Comparison of ENCODE assay signal across 17 cellular contexts in the genomic region with DNA sequence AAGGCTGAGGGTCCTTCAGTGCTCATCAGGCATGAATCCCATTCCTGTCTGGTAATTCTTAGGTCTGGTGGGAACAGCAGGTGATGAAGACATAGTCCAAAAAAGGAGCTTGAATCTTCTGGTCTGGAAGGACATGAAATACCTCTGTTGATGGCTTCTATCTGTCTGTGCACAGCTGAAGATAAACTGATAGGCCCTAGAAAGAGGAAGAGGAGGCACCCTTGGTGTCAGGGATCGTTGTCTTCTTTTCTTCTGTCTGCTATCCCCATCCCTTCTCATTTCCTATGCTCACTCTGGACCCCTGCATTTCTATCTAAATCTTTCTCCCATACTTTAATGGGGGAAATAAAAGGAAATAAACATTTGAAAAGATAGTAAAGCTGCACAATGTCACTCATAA. TPM values are rescaled to one million over a fixed set of nuclear protein-coding genes. Genes with fewer than 3 reads are reported as not detected.
DNase-seq lines count a peak whose midpoint lies in the region; ATAC-seq and TF ChIP-seq lines count a peak whose summit lies in the region.
"Had no signal": no experiment of that assay in that cellular context is flagged by ENCODE, and none has a peak within 500 bp of the region (broad histone marks: within the 10 kb centered on the region; RNA-seq: fewer than 3 reads in every experiment).

No MANE protein-coding gene starts in this region.

- no peaks in the 10 kb centered on the region for H3K36me3 ChIP-seq in heart right ventricle

- DNase-seq in SKM-1 treated with dmso at 0.1 percent for 144 hours (lab: John Stamatoyannopoulos, UW; ENCODE audit: unreplicated experiment) (peak; percentile 44), SKM-1 (lab: John Stamatoyannopoulos, UW; ENCODE audit: unreplicated experiment) (no peak), OCI-M1 (lab: John Stamatoyannopoulos, UW) (peak; percentile 71), WTC11 (ENCODE audit: low spot score) (no peak), heart right ventricle (no peak)
- DNase-seq: EL, GF-D8, NCI-H1417, NCI-H1694 treated with DMSO at 0.1 percent for 48 hours, NCI-H2081 treated with DMSO at 0.1 percent for 48 hours, NCI-H2171 treated with DMSO at 0.1 percent for 48 hours, NCI-H526, SIG-M5, SK-N-SH had no signal

- no peak overlapping the region for H3K4me3 Mint-ChIP-seq in WTC11
- H3K4me3 Mint-ChIP-seq: B cell had no signal

- H3K4me3 ChIP-seq in heart right ventricle: no peak overlapping the region

- POLR2A ChIA-PET in WTC11 (lab: Charles Lee): interaction anchor here (0.6 to 0.7 kb wide), 2 partner anchors 124 to 383 kb away, joined by 3 to 7 read pairs; no protein-coding TSS in a partner anchor

- no peaks in the 10 kb centered on the region for H3K27me3 Mint-ChIP-seq in WTC11 (ENCODE audit: low read depth)
- H3K27me3 Mint-ChIP-seq: B cell had no signal

- no peaks in the 10 kb centered on the region for H3K4me1 ChIP-seq in heart right ventricle

- no peak for ATAC-seq in WTC11
- no peak for ATAC-seq in GM21423 (IDR thresholded peaks at IDR 0.05; ENCODE audit: unreplicated experiment)
- no peak for ATAC-seq in SK-N-SH treated with all-trans-retinoic acid at 6 μM for 48 hours
- no peak for ATAC-seq in heart right ventricle

- H3K9me3 ChIP-seq in heart right ventricle: no peaks in the 10 kb centered on the region
- H3K9me3 ChIP-seq: SK-N-SH had no signal

- peaks cover 10% of the 10 kb centered on the region for H3K9me3 Mint-ChIP-seq in WTC11

- peaks cover 3% of the 10 kb centered on the region; the same call in 1 of the 2 replicates for H3K4me1 Mint-ChIP-seq in WTC11
- H3K4me1 Mint-ChIP-seq: B cell had no signal

- no peaks in the 10 kb centered on the region for H3K27me3 ChIP-seq in heart right ventricle

- intact Hi-C loops in heart right ventricle (cut with DNase I): no loop called here

- CTCF ChIA-PET in WTC11 (lab: Charles Lee): interaction anchor here (0.6 kb wide), 1 partner anchor 91 kb away, joined by 3 read pairs; no protein-coding TSS in a partner anchor

- H3K27ac ChIP-seq in heart right ventricle: no peak overlapping the region

- H3K36me3 Mint-ChIP-seq in WTC11: peaks cover 10% of the 10 kb centered on the region

- no peak for TF ChIP-seq CTCF in WTC11 (IDR thresholded peaks at IDR 0.05)
- no peak for TF ChIP-seq CTCF in heart right ventricle (IDR thresholded peaks at IDR 0.05)

- H3K27ac Mint-ChIP-seq in WTC11: peak overlapping the region; percentile 33; the same call in 1 of the 2 replicates
- H3K27ac Mint-ChIP-seq: B cell had no signal

- WGBS in heart right ventricle, 2 donors: 53 to 70% methylated on average over 1 of the region's 1 CpG

TF ChIP-seq in WTC11, 78 proteins besides CTCF, POLR2A, EP300 and RAD21:
- TF ChIP-seq SOX15 (CRISPR knock-in tag; IDR thresholded peaks at IDR 0.05) (no peak), FOXP4 (CRISPR knock-in tag; IDR thresholded peaks at IDR 0.05) (no peak), CREB1 (CRISPR knock-in tag; IDR thresholded peaks at IDR 0.05) (no peak), NFE2L1 (CRISPR knock-in tag; IDR thresholded peaks at IDR 0.05) (no peak), ESRRA (CRISPR knock-in tag; IDR thresholded peaks at IDR 0.05; ENCODE audit: borderline replicate concordance) (no peak), ELF4 (CRISPR knock-in tag; IDR thresholded peaks at IDR 0.05; ENCODE audit: low read depth) (no peak)
TF ChIP-seq in WTC11: peak in this region for 0.

TF ChIP-seq in SK-N-SH treated with all-trans-retinoic acid at 6 μM for 48 hours, 23 proteins besides CTCF, POLR2A, EP300 and RAD21:
- TF ChIP-seq ESRRG (CRISPR knock-in tag; IDR thresholded peaks at IDR 0.05) (no peak), ARNTL (CRISPR knock-in tag; IDR thresholded peaks at IDR 0.05; ENCODE audit: borderline replicate concordance, low read depth) (no peak), ISL1 (CRISPR knock-in tag; IDR thresholded peaks at IDR 0.05) (no peak), OSR1 (CRISPR knock-in tag; IDR thresholded peaks at IDR 0.05) (no peak), ZFP30 (CRISPR knock-in tag; IDR thresholded peaks at IDR 0.05) (no peak), ZC3H10 (CRISPR knock-in tag; IDR thresholded peaks at IDR 0.05) (no peak), ZNF565 (CRISPR knock-in tag; conservative IDR thresholded peaks at IDR 0.05; ENCODE audit: low read depth) (no peak), TOX (CRISPR knock-in tag; IDR thresholded peaks at IDR 0.05; ENCODE audit: borderline replicate concordance) (no peak), ZNF8 (CRISPR knock-in tag; IDR thresholded peaks at IDR 0.05) (no peak), PPARA (CRISPR knock-in tag; IDR thresholded peaks at IDR 0.05; ENCODE audit: borderline replicate concordance) (no peak), CSDC2 (CRISPR knock-in tag; IDR thresholded peaks at IDR 0.05) (no peak), TCF4 (CRISPR knock-in tag; IDR thresholded peaks at IDR 0.05; ENCODE audit: borderline replicate concordance) (no peak)
- TF ChIP-seq, protein P1, sequence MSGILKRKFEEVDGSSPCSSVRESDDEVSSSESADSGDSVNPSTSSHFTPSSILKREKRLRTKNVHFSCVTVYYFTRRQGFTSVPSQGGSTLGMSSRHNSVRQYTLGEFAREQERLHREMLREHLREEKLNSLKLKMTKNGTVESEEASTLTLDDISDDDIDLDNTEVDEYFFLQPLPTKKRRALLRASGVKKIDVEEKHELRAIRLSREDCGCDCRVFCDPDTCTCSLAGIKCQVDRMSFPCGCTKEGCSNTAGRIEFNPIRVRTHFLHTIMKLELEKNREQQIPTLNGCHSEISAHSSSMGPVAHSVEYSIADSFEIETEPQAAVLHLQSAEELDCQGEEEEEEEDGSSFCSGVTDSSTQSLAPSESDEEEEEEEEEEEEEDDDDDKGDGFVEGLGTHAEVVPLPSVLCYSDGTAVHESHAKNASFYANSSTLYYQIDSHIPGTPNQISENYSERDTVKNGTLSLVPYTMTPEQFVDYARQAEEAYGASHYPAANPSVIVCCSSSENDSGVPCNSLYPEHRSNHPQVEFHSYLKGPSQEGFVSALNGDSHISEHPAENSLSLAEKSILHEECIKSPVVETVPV (CRISPR knock-in tag; IDR thresholded peaks at IDR 0.05): no peak
- TF ChIP-seq, protein P2, sequence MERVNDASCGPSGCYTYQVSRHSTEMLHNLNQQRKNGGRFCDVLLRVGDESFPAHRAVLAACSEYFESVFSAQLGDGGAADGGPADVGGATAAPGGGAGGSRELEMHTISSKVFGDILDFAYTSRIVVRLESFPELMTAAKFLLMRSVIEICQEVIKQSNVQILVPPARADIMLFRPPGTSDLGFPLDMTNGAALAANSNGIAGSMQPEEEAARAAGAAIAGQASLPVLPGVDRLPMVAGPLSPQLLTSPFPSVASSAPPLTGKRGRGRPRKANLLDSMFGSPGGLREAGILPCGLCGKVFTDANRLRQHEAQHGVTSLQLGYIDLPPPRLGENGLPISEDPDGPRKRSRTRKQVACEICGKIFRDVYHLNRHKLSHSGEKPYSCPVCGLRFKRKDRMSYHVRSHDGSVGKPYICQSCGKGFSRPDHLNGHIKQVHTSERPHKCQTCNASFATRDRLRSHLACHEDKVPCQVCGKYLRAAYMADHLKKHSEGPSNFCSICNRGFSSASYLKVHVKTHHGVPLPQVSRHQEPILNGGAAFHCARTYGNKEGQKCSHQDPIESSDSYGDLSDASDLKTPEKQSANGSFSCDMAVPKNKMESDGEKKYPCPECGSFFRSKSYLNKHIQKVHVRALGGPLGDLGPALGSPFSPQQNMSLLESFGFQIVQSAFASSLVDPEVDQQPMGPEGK (CRISPR knock-in tag; IDR thresholded peaks at IDR 0.05; ENCODE audit: borderline replicate concordance): no peak
TF ChIP-seq in SK-N-SH treated with all-trans-retinoic acid at 6 μM for 48 hours: peak in this region for 0.

RNA-seq across cellular contexts. Expression of gene AGBL2, which starts 9.4 kb away (rescaled TPM):
- 3.7 to 4.2 TPM (median 4.1 TPM) in 3 replicates for total RNA-seq in WTC11 (2021)
- total RNA-seq in heart right ventricle: 1 to 10 TPM in 1 of 10 donors, under 1 TPM in 4, not detected in 5; 0.13 to 1.5 (median 0.44) TPM
- polyA plus RNA-seq in heart right ventricle: under 1 TPM; 0.04 to 0.88 TPM

Comparison
In these comparisons a context has a peak if more than half of its experiments do, and no peak if none do; other contexts are left out.
1. DNase-seq: peak in SKM-1 treated with dmso at 0.1 percent for 144 hours (single experiment) and OCI-M1 (single experiment); none in SKM-1 (single experiment), WTC11 (single experiment) and heart right ventricle (0 of 2).